Comparison of ENCODE assay signal across 17 cellular contexts in the genomic region with DNA sequence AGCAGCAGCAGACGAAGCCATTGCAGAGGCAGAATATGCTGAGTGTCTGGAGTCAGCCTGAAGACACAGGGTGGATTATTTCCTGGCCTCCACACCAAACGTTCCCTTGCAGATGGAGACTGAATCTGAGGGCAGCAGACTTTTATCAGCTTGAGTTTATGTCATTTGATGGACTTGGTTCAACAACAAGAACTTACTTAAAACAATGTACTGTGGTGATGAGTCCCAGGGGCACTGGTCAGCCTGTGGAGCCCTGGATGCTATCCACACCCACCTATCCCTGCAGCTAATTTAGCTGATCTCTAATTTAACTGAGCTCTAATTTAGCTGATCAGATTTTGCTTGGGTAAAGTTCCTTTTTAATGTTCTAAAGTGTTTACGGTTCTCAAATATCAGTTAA. TPM values are rescaled to one million over a fixed set of nuclear protein-coding genes. Genes with fewer than 3 reads are reported as not detected.
DNase-seq lines count a peak whose midpoint lies in the region; ATAC-seq, FAIRE-seq and TF ChIP-seq lines count a peak whose summit lies in the region.
"Had no signal": no experiment of that assay in that cellular context is flagged by ENCODE, and none has a peak within 500 bp of the region (broad histone marks: within the 10 kb centered on the region; RNA-seq: fewer than 3 reads in every experiment).

No MANE protein-coding gene starts in this region.

- peak overlapping the region; percentile 44 for H2BK120ac ChIP-seq in H1 (replicated peaks; ENCODE audit: low read depth, low read length)

- H3K14ac ChIP-seq in H1 (ENCODE audit: insufficient read length), result no peak overlapping the region

- H2AK5ac ChIP-seq in H1 (ENCODE audit: low read depth, low read length), result no peak overlapping the region

- peak; percentile 60 for ATAC-seq in Right ventricle myocardium inferior
- peak; percentile 41 for ATAC-seq in sciatic nerve
- ATAC-seq in HG03139 (IDR thresholded peaks at IDR 0.05; ENCODE audit: unreplicated experiment), result no peak
- no peak for ATAC-seq in GM19035 (IDR thresholded peaks at IDR 0.05; ENCODE audit: unreplicated experiment)
- ATAC-seq: HepG2 had no signal

- H2BK20ac ChIP-seq in H1 (ENCODE audit: low read length), result 0 out of 2 replicates have a peak overlapping the region, but pooled peaks have one; percentile 24

- H3K36me3 ChIP-seq in HUES48 (ENCODE audit: control insufficient read depth, insufficient read depth, low read length) (no peaks in the 10 kb centered on the region), H1 (ENCODE audit: control insufficient read depth in 2 of 4, insufficient read depth in 4 of 4, low read length in 3 of 4) (no peaks in the 10 kb centered on the region)

- H3K23me2 ChIP-seq in H1 (ENCODE audit: low read depth, low read length), result no peaks in the 10 kb centered on the region

- no peaks in the 10 kb centered on the region for H3K79me2 ChIP-seq in H1 (ENCODE audit: control insufficient read depth in 1 of 2, insufficient read depth in 2 of 2, low read length in 2 of 2)

- DNase-seq in Right ventricle myocardium inferior (ENCODE audit: missing footprints) (no peak), cardiac septum (ENCODE audit: low spot score) (no peak), H1 (ENCODE audit: low read depth in 1 of 2, low spot score in 2 of 2) (no peak), sciatic nerve (ENCODE audit: low spot score) (no peak), lower leg skin (ENCODE audit: low spot score in 2 of 2) (no peak)
- DNase-seq: ACHN, HFFc6, NCI-H1092, NCI-H1694 treated with DMSO at 0.1 percent for 48 hours, NCI-H345, NCI-H526 treated with DMSO at 0.1 percent for 48 hours had no signal

- CTCF ChIA-PET in H1 (lab: Charles Lee; ENCODE audit: partially characterized antibody), result interaction anchor here (1.1 to 2.6 kb wide), 5 partner anchors 10 to 164 kb away, joined by 3 to 15 read pairs (median 6); no protein-coding TSS in a partner anchor

- no peak for TF ChIP-seq CTCF in H1 (IDR thresholded peaks at IDR 0.05; ENCODE audit: control extremely low read depth in 1 of 3, insufficient read depth in 1 of 3, low read depth in 1 of 3, low read length in 3 of 3)
- TF ChIP-seq CTCF in lower leg skin (IDR thresholded peaks at IDR 0.05), result no peak

- peak overlapping the region; percentile 10; the same call in 1 of the 2 replicates for H2BK15ac ChIP-seq in H1 (ENCODE audit: low read length)

- H2AFZ ChIP-seq in H1 (ENCODE audit: low read length), result no peak overlapping the region

- peak overlapping the region; percentile 75 for H3K27ac ChIP-seq in HUES48 (ENCODE audit: low read depth, low read length)
- H3K27ac ChIP-seq in H1 (ENCODE audit: low read depth, low read length), result no peak overlapping the region
- H3K27ac ChIP-seq: KMS-11, RWPE1 had no signal

- H3K4me1 ChIP-seq in HUES48 (ENCODE audit: control insufficient read depth, insufficient read depth, low read length), result peaks cover 41% of the 10 kb centered on the region
- H3K4me1 ChIP-seq in H1 (replicated peaks in 1 of 4; ENCODE audit: control insufficient read depth in 3 of 4, insufficient read depth in 4 of 4, low read length in 3 of 4), result peaks cover 2 to 19% (median 12%) of the 10 kb centered on the region in 4 experiments; a peak in 4 of 7 replicates

- no peak overlapping the region for H3K56ac ChIP-seq in H1 (replicated peaks; ENCODE audit: insufficient read length, low read depth, low read length)

- no peak overlapping the region for H4K8ac ChIP-seq in H1 (ENCODE audit: extremely low read depth, insufficient read depth, low read length)

- H3K4ac ChIP-seq in H1 (replicated peaks; ENCODE audit: insufficient read length, low read depth, low read length), result peak overlapping the region; percentile 49

- H3K18ac ChIP-seq in H1 (ENCODE audit: extremely low read depth, low read length), result peak overlapping the region; percentile 74

- H4K5ac ChIP-seq in H1 (ENCODE audit: insufficient read length, low read depth, low read length), result no peak overlapping the region

- no peaks in the 10 kb centered on the region for H3K27me3 ChIP-seq in HUES48 (ENCODE audit: control insufficient read depth, insufficient read depth, low read length)
- H3K27me3 ChIP-seq in H1 (replicated peaks in 1 of 4; ENCODE audit: control insufficient read depth in 3 of 4, extremely low read depth in 1 of 4, insufficient read depth in 3 of 4, low read length in 3 of 4), result no peaks in the 10 kb centered on the region; a peak in 1 of 7 replicates

- 79% methylated on average over 3 of the region's 3 CpGs; no CpG with 5 or more reads in 1 of the 2 experiments for WGBS in H1 (ENCODE audit: extremely low coverage in 1 of 2, insufficient coverage in 1 of 2, insufficient read length in 1 of 2, insufficient replicate concordance in 2 of 2, low coverage in 1 of 2, low lambda C conversion rate in 2 of 2, missing lambda C conversion rate in 1 of 2), 2 experiments
- WGBS in lower leg skin, 2 donors, result 72 to 74% methylated on average over 3 of the region's 3 CpGs

- H3K9me3 ChIP-seq in HUES48 (ENCODE audit: control insufficient read depth, insufficient read depth, low read length), result no peaks in the 10 kb centered on the region
- no peaks in the 10 kb centered on the region for H3K9me3 ChIP-seq in H1 (ENCODE audit: insufficient read depth in 2 of 2, low read depth in 1 of 2, low read length in 1 of 2)

- FAIRE-seq in H1 (lab: Jason Lieb, UNC), result no peak
- FAIRE-seq: HepG2 had no signal

- H4K91ac ChIP-seq in H1 (replicated peaks; ENCODE audit: insufficient read length, low read length), result peak overlapping the region; percentile 67

- TF ChIP-seq RAD21 in H1 (IDR thresholded peaks at IDR 0.05 in 1 of 2, conservative IDR thresholded peaks at IDR 0.05 in 1 of 2; ENCODE audit: low read depth in 2 of 2, low read length in 2 of 2), result no peak

- H2BK12ac ChIP-seq in H1 (ENCODE audit: low read depth, low read length), result peak overlapping the region; percentile 10; the same call in 1 of the 2 replicates

- H3K9ac ChIP-seq in HUES48 (ENCODE audit: low read depth, low read length) (no peak overlapping the region), H1 (replicated peaks in 1 of 4; ENCODE audit: extremely low read depth in 1 of 4, low read depth in 3 of 4, low read length in 3 of 4) (no peak overlapping the region)
- H3K9ac ChIP-seq: KMS-11 had no signal

- H2BK5ac ChIP-seq in H1 (ENCODE audit: low read depth, low read length), result peak overlapping the region; percentile 16; the same call in 1 of the 2 replicates

- intact Hi-C loops in Right ventricle myocardium inferior (cut with DNase I) (no loop called here), cardiac septum (cut with DNase I) (no loop called here), sciatic nerve (cut with DNase I) (no loop called here), lower leg skin (cut with DNase I; ENCODE audit: low total_unique reads) (no loop called here)

- POLR2A ChIA-PET in H1 (lab: Charles Lee; ENCODE audit: partially characterized antibody), result interaction anchor here (0.7 to 1.6 kb wide), 4 partner anchors 10 to 151 kb away, joined by 3 to 6 read pairs (median 3); a partner anchor contains a TSS

- no peak overlapping the region for H3K4me3 ChIP-seq in HUES48 (ENCODE audit: low read depth, low read length)
- H3K4me3 ChIP-seq in H1 (ENCODE audit: extremely low read depth in 1 of 4, insufficient read depth in 2 of 4, low read depth in 3 of 4, low read length in 4 of 4), result peak overlapping the region in 1 of 4 experiments; percentile 20; a peak in 1 of 8 replicates
- H3K4me3 ChIP-seq in lower leg skin (ENCODE audit: low read depth, poor library complexity, severe bottlenecking), result no peak overlapping the region

- H4K20me1 ChIP-seq in H1 (replicated peaks in 1 of 2; ENCODE audit: control insufficient read depth in 1 of 2, insufficient read depth in 2 of 2, low read length in 2 of 2), result no peaks in the 10 kb centered on the region

- peak overlapping the region in 1 of 2 experiments; percentile 54; a peak in 2 of 4 replicates for H3K4me2 ChIP-seq in H1 (ENCODE audit: insufficient read depth in 1 of 2, low read depth in 2 of 2, low read length in 2 of 2)

- TF ChIP-seq POLR2A in H1 (IDR thresholded peaks at IDR 0.05; ENCODE audit: control extremely low read depth in 1 of 2, low read depth in 2 of 2, low read length in 2 of 2) (no peak), lower leg skin (IDR thresholded peaks at IDR 0.05) (no peak)

- H3K79me1 ChIP-seq in H1 (ENCODE audit: low read depth, low read length), result no peaks in the 10 kb centered on the region

- no peak for TF ChIP-seq EP300 in H1 (IDR thresholded peaks at IDR 0.05; ENCODE audit: borderline replicate concordance in 1 of 2, low read depth in 2 of 2, low read length in 2 of 2)

- H3K23ac ChIP-seq in H1 (ENCODE audit: insufficient read length), result no peak overlapping the region

TF ChIP-seq in H1, 55 proteins besides CTCF, POLR2A, EP300 and RAD21:
- no peak for TF ChIP-seq CHD2 (IDR thresholded peaks at IDR 0.05; ENCODE audit: low read length)
- no peak for TF ChIP-seq JUN (IDR thresholded peaks at IDR 0.05; ENCODE audit: low read depth, low read length)
- no peak for TF ChIP-seq POLR2AphosphoS5 (IDR thresholded peaks at IDR 0.05; ENCODE audit: low read depth, low read length)
- TF ChIP-seq GABPA (IDR thresholded peaks at IDR 0.05; ENCODE audit: borderline replicate concordance, insufficient read depth, low read length), result no peak

RNA-seq across cellular contexts. Expression of a gene that starts 17.0 kb away (rescaled TPM):
- total RNA-seq in Right ventricle myocardium inferior (47.9 TPM), cardiac septum (35.7 TPM), sciatic nerve (102 TPM), lower leg skin (10 to 100 TPM; 24.9 to 54.6 (median 30.9) TPM)
- total RNA-seq in H1 (2021; fragmentation: NEBNext Ultra II Directional; extraction: Animal tissue kit (Norgen Biotek cat#: 25700)), result 120 and 128 TPM in 2 replicates
- polyA plus RNA-seq in H1 (2011; rRNA removed), result 31.1 and 37.8 TPM in 2 replicates
- polyA plus RNA-seq in H1 (2011; cell fraction: cytosol; rRNA removed), result 36.1 TPM
- polyA plus RNA-seq in H1 (2011; cell fraction: nucleus; rRNA removed), result 25.1 TPM
- polyA plus RNA-seq in H1 (2012, experiment 1 of 2), result 38.9 to 72.5 TPM (median 40.5 TPM) in 4 replicates
- polyA plus RNA-seq in H1 (2012, experiment 2 of 2), result 14.1 TPM
- 65.8 TPM for polyA plus RNA-seq in H1 (2013, experiment 1 of 2)
- 82.6 TPM for polyA plus RNA-seq in H1 (2013, experiment 2 of 2)
- 61.1 and 88.5 TPM in 2 replicates for polyA minus RNA-seq in H1 (2011; rRNA and poly(A)+ RNA removed)
- 51.2 TPM for polyA minus RNA-seq in H1 (2011; cell fraction: cytosol; rRNA and poly(A)+ RNA removed)
- 52.0 TPM for polyA minus RNA-seq in H1 (2011; cell fraction: nucleus; rRNA and poly(A)+ RNA removed)

Comparison
In these comparisons a context has a peak if more than half of its experiments do, and no peak if none do; other contexts are left out.
1. ATAC-seq: peak in Right ventricle myocardium inferior (single experiment) and sciatic nerve (single experiment); none in HG03139 (single experiment) and GM19035 (single experiment).